1 cellular context compared by ENCODE assay signal in the genomic region with DNA sequence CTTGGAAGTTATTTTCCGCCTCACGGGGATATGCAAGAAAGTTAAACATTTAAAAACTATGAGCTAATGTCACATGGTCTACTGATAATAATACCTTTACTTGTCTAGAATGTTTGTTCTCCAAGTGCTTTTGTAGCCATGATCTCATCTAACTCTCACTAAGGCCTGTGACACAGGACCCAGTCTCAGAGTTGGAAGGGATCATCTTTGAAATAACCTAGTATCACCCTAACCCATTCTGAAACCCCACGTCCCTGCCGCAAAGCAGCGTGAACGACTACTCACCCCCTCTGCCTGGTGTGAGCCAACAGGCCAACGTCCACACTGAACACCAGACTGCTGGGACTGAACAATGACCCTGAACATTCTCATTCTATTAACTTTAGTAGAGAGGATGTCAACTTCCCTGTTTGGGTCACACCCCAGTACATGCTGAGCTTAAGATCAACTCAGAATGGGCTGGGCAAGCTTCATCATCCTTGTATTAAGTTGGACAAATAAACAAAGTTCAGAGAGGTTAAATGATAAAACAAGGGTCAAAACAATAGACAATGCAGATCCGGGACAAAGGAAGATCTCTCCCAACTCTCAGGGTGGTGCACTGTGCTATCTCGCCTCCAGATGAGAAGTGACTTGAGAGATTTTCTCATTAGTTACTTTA.
A peak's percentile ranks its signal among the peaks of the same experiment; 100 is the strongest.
TF ChIP-seq lines count a peak whose summit lies in the region.

No MANE protein-coding gene starts in this region.

TF ChIP-seq in HepG2, 621 proteins besides CTCF, POLR2A, EP300 and RAD21 (continued from another document and continues in another):
- peak; percentile 88 for TF ChIP-seq POLR2G (IDR thresholded peaks at IDR 0.05; ENCODE audit: low read depth, low read length)
- TF ChIP-seq, protein P1, sequence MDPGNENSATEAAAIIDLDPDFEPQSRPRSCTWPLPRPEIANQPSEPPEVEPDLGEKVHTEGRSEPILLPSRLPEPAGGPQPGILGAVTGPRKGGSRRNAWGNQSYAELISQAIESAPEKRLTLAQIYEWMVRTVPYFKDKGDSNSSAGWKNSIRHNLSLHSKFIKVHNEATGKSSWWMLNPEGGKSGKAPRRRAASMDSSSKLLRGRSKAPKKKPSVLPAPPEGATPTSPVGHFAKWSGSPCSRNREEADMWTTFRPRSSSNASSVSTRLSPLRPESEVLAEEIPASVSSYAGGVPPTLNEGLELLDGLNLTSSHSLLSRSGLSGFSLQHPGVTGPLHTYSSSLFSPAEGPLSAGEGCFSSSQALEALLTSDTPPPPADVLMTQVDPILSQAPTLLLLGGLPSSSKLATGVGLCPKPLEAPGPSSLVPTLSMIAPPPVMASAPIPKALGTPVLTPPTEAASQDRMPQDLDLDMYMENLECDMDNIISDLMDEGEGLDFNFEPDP (CRISPR knock-in tag; conservative IDR thresholded peaks at IDR 0.05), result no peak
- TF ChIP-seq TARDBP (CRISPR knock-in tag; IDR thresholded peaks at IDR 0.05), result peak; percentile 82
- TF ChIP-seq TOE1 (CRISPR knock-in tag; IDR thresholded peaks at IDR 0.05), result no peak
- no peak for TF ChIP-seq BRCA1 (CRISPR knock-in tag; IDR thresholded peaks at IDR 0.05)
- 0 out of 2 replicates have a peak, but pooled peaks have one; percentile 64 for TF ChIP-seq AHR (CRISPR knock-in tag; IDR thresholded peaks at IDR 0.05)
- TF ChIP-seq, protein P2, sequence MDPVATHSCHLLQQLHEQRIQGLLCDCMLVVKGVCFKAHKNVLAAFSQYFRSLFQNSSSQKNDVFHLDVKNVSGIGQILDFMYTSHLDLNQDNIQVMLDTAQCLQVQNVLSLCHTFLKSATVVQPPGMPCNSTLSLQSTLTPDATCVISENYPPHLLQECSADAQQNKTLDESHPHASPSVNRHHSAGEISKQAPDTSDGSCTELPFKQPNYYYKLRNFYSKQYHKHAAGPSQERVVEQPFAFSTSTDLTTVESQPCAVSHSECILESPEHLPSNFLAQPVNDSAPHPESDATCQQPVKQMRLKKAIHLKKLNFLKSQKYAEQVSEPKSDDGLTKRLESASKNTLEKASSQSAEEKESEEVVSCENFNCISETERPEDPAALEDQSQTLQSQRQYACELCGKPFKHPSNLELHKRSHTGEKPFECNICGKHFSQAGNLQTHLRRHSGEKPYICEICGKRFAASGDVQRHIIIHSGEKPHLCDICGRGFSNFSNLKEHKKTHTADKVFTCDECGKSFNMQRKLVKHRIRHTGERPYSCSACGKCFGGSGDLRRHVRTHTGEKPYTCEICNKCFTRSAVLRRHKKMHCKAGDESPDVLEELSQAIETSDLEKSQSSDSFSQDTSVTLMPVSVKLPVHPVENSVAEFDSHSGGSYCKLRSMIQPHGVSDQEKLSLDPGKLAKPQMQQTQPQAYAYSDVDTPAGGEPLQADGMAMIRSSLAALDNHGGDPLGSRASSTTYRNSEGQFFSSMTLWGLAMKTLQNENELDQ (CRISPR knock-in tag; IDR thresholded peaks at IDR 0.05; ENCODE audit: borderline replicate concordance), result no peak
- no peak for TF ChIP-seq TEAD2 (CRISPR knock-in tag; IDR thresholded peaks at IDR 0.05)
- TF ChIP-seq, protein P3, sequence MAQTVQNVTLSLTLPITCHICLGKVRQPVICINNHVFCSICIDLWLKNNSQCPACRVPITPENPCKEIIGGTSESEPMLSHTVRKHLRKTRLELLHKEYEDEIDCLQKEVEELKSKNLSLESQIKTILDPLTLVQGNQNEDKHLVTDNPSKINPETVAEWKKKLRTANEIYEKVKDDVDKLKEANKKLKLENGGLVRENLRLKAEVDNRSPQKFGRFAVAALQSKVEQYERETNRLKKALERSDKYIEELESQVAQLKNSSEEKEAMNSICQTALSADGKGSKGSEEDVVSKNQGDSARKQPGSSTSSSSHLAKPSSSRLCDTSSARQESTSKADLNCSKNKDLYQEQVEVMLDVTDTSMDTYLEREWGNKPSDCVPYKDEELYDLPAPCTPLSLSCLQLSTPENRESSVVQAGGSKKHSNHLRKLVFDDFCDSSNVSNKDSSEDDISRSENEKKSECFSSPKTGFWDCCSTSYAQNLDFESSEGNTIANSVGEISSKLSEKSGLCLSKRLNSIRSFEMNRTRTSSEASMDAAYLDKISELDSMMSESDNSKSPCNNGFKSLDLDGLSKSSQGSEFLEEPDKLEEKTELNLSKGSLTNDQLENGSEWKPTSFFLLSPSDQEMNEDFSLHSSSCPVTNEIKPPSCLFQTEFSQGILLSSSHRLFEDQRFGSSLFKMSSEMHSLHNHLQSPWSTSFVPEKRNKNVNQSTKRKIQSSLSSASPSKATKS (CRISPR knock-in tag; IDR thresholded peaks at IDR 0.05), result no peak
- no peak for TF ChIP-seq ZNF660 (CRISPR knock-in tag; IDR thresholded peaks at IDR 0.05; ENCODE audit: borderline replicate concordance, low read depth)
- TF ChIP-seq DMAP1 (CRISPR knock-in tag; IDR thresholded peaks at IDR 0.05), result peak; percentile 63
- no peak for TF ChIP-seq ZNF724P (CRISPR knock-in tag; IDR thresholded peaks at IDR 0.05; ENCODE audit: borderline replicate concordance)
- TF ChIP-seq, protein P4, sequence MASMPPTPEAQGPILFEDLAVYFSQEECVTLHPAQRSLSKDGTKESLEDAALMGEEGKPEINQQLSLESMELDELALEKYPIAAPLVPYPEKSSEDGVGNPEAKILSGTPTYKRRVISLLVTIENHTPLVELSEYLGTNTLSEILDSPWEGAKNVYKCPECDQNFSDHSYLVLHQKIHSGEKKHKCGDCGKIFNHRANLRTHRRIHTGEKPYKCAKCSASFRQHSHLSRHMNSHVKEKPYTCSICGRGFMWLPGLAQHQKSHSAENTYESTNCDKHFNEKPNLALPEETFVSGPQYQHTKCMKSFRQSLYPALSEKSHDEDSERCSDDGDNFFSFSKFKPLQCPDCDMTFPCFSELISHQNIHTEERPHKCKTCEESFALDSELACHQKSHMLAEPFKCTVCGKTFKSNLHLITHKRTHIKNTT (CRISPR knock-in tag; IDR thresholded peaks at IDR 0.05), result no peak
- TF ChIP-seq ZFP36L1 (CRISPR knock-in tag; IDR thresholded peaks at IDR 0.05), result no peak
- TF ChIP-seq ZFP1 (CRISPR knock-in tag; IDR thresholded peaks at IDR 0.05), result no peak; the same call in 1 of the 2 replicates
- TF ChIP-seq ONECUT2 (CRISPR knock-in tag; IDR thresholded peaks at IDR 0.05), result no peak
- no peak for TF ChIP-seq HNRNPH1 (optimal IDR thresholded peaks at IDR 0.05; ENCODE audit: low read depth, low read length)
- no peak for TF ChIP-seq ATM (IDR thresholded peaks at IDR 0.05; ENCODE audit: borderline replicate concordance)
- TF ChIP-seq HOXD1 (CRISPR knock-in tag; IDR thresholded peaks at IDR 0.05), result no peak; the same call in 1 of the 2 replicates
- TF ChIP-seq, protein P5, sequence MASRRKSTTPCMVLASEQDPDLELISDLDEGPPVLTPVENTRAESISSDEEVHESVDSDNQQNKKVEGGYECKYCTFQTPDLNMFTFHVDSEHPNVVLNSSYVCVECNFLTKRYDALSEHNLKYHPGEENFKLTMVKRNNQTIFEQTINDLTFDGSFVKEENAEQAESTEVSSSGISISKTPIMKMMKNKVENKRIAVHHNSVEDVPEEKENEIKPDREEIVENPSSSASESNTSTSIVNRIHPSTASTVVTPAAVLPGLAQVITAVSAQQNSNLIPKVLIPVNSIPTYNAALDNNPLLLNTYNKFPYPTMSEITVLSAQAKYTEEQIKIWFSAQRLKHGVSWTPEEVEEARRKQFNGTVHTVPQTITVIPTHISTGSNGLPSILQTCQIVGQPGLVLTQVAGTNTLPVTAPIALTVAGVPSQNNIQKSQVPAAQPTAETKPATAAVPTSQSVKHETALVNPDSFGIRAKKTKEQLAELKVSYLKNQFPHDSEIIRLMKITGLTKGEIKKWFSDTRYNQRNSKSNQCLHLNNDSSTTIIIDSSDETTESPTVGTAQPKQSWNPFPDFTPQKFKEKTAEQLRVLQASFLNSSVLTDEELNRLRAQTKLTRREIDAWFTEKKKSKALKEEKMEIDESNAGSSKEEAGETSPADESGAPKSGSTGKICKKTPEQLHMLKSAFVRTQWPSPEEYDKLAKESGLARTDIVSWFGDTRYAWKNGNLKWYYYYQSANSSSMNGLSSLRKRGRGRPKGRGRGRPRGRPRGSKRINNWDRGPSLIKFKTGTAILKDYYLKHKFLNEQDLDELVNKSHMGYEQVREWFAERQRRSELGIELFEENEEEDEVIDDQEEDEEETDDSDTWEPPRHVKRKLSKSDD (CRISPR knock-in tag; IDR thresholded peaks at IDR 0.05; ENCODE audit: low read depth), result no peak; the same call in 1 of the 2 replicates
- TF ChIP-seq, protein P6, sequence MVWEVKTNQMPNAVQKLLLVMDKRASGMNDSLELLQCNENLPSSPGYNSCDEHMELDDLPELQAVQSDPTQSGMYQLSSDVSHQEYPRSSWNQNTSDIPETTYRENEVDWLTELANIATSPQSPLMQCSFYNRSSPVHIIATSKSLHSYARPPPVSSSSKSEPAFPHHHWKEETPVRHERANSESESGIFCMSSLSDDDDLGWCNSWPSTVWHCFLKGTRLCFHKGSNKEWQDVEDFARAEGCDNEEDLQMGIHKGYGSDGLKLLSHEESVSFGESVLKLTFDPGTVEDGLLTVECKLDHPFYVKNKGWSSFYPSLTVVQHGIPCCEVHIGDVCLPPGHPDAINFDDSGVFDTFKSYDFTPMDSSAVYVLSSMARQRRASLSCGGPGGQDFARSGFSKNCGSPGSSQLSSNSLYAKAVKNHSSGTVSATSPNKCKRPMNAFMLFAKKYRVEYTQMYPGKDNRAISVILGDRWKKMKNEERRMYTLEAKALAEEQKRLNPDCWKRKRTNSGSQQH (CRISPR knock-in tag; IDR thresholded peaks at IDR 0.05; ENCODE audit: low read depth), result peak; percentile 71; the same call in 1 of the 2 replicates
- no peak for TF ChIP-seq ZNF883 (CRISPR knock-in tag; IDR thresholded peaks at IDR 0.05; ENCODE audit: not compliant biosample characterization)
- TF ChIP-seq, protein P7, sequence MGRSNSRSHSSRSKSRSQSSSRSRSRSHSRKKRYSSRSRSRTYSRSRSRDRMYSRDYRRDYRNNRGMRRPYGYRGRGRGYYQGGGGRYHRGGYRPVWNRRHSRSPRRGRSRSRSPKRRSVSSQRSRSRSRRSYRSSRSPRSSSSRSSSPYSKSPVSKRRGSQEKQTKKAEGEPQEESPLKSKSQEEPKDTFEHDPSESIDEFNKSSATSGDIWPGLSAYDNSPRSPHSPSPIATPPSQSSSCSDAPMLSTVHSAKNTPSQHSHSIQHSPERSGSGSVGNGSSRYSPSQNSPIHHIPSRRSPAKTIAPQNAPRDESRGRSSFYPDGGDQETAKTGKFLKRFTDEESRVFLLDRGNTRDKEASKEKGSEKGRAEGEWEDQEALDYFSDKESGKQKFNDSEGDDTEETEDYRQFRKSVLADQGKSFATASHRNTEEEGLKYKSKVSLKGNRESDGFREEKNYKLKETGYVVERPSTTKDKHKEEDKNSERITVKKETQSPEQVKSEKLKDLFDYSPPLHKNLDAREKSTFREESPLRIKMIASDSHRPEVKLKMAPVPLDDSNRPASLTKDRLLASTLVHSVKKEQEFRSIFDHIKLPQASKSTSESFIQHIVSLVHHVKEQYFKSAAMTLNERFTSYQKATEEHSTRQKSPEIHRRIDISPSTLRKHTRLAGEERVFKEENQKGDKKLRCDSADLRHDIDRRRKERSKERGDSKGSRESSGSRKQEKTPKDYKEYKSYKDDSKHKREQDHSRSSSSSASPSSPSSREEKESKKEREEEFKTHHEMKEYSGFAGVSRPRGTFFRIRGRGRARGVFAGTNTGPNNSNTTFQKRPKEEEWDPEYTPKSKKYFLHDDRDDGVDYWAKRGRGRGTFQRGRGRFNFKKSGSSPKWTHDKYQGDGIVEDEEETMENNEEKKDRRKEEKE (IDR thresholded peaks at IDR 0.05), result no peak
- TF ChIP-seq ZNF101 (CRISPR knock-in tag; IDR thresholded peaks at IDR 0.05; ENCODE audit: borderline replicate concordance, low read depth), result no peak
- no peak for TF ChIP-seq AKAP8 (CRISPR knock-in tag; IDR thresholded peaks at IDR 0.05)
- TF ChIP-seq, protein P8, sequence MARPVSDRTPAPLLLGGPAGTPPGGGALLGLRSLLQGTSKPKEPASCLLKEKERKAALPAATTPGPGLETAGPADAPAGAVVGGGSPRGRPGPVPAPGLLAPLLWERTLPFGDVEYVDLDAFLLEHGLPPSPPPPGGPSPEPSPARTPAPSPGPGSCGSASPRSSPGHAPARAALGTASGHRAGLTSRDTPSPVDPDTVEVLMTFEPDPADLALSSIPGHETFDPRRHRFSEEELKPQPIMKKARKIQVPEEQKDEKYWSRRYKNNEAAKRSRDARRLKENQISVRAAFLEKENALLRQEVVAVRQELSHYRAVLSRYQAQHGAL (CRISPR knock-in tag; IDR thresholded peaks at IDR 0.05; ENCODE audit: not compliant biosample characterization), result peak; percentile 71
- no peak for TF ChIP-seq NR1H2 (CRISPR knock-in tag; IDR thresholded peaks at IDR 0.05; ENCODE audit: borderline replicate concordance, low read depth)
- TF ChIP-seq ZNF7 (CRISPR knock-in tag; IDR thresholded peaks at IDR 0.05), result no peak
- TF ChIP-seq, protein P9, sequence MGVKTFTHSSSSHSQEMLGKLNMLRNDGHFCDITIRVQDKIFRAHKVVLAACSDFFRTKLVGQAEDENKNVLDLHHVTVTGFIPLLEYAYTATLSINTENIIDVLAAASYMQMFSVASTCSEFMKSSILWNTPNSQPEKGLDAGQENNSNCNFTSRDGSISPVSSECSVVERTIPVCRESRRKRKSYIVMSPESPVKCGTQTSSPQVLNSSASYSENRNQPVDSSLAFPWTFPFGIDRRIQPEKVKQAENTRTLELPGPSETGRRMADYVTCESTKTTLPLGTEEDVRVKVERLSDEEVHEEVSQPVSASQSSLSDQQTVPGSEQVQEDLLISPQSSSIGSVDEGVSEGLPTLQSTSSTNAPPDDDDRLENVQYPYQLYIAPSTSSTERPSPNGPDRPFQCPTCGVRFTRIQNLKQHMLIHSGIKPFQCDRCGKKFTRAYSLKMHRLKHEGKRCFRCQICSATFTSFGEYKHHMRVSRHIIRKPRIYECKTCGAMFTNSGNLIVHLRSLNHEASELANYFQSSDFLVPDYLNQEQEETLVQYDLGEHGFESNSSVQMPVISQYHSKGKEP (CRISPR knock-in tag; IDR thresholded peaks at IDR 0.05), result no peak
- no peak; the same call in 1 of the 2 replicates for TF ChIP-seq ZBTB20 (CRISPR knock-in tag; IDR thresholded peaks at IDR 0.05; ENCODE audit: borderline replicate concordance, low read depth)
- TF ChIP-seq KDM6A (CRISPR knock-in tag; IDR thresholded peaks at IDR 0.05; ENCODE audit: low read depth), result peak; percentile 81
- TF ChIP-seq RFX5 (IDR thresholded peaks at IDR 0.05; ENCODE audit: low read depth, low read length), result no peak
- TF ChIP-seq ZNF792 (CRISPR knock-in tag; IDR thresholded peaks at IDR 0.05), result peak; percentile 85
- no peak for TF ChIP-seq YY1 (IDR thresholded peaks at IDR 0.05; ENCODE audit: insufficient read depth, insufficient replicate concordance, low read depth, low read length)
- no peak for TF ChIP-seq PRMT3 (CRISPR knock-in tag; IDR thresholded peaks at IDR 0.05; ENCODE audit: borderline replicate concordance, low read depth)
- peak; percentile 41; the same call in 1 of the 2 replicates for TF ChIP-seq HMG20B (CRISPR knock-in tag; conservative IDR thresholded peaks at IDR 0.05)
- TF ChIP-seq BORCS8-MEF2B (CRISPR knock-in tag; IDR thresholded peaks at IDR 0.05), result peak; percentile 36; the same call in 1 of the 2 replicates
- TF ChIP-seq HCFC1 (IDR thresholded peaks at IDR 0.05; ENCODE audit: low read depth, low read length), result no peak
- TF ChIP-seq NPAS2 (CRISPR knock-in tag; IDR thresholded peaks at IDR 0.05; ENCODE audit: borderline replicate concordance), result no peak
- peak; percentile 72 for TF ChIP-seq ELF1 (CRISPR knock-in tag; IDR thresholded peaks at IDR 0.05)
- TF ChIP-seq ZBTB21 (CRISPR knock-in tag; IDR thresholded peaks at IDR 0.05), result peak; percentile 37; the same call in 1 of the 2 replicates
- TF ChIP-seq ZNF260 (CRISPR knock-in tag; IDR thresholded peaks at IDR 0.05; ENCODE audit: borderline replicate concordance, low read depth), result no peak
- peak; percentile 52; the same call in 2 of the 3 replicates for TF ChIP-seq MXI1 (IDR thresholded peaks at IDR 0.05; ENCODE audit: borderline replicate concordance, low read depth, low read length)
- TF ChIP-seq TGIF2 (CRISPR knock-in tag; IDR thresholded peaks at IDR 0.05), result peak; percentile 64
- TF ChIP-seq MYC (CRISPR knock-in tag; IDR thresholded peaks at IDR 0.05; ENCODE audit: borderline replicate concordance), result peak; percentile 67; the same call in 1 of the 2 replicates
- no peak for TF ChIP-seq ZFP62 (CRISPR knock-in tag; IDR thresholded peaks at IDR 0.05)
- TF ChIP-seq ZNF672 (CRISPR knock-in tag; IDR thresholded peaks at IDR 0.05), result no peak
